19 cellular contexts compared by ENCODE assay signal in genomic region chr18:74873629-74874028, GRCh38.
"Had no signal": no experiment of that assay in that cellular context is flagged by ENCODE, and none has a peak within 500 bp of the region (broad histone marks: within the 10 kb centered on the region; RNA-seq: fewer than 3 reads in every experiment).

No MANE protein-coding gene starts in this region.

- FAIRE-seq: RCC 7860 had no signal

- ATAC-seq: SK-N-SH treated with all-trans-retinoic acid at 6 μM for 48 hours had no signal

- H3K36me3 ChIP-seq: MG63, SJCRH30 had no signal

- H3K27me3 ChIP-seq: MG63, SJCRH30 had no signal

- H3K9me3 ChIP-seq: MG63, SJCRH30 had no signal

- H3K4me3 ChIP-seq: MG63, SJCRH30 had no signal

- H3K27ac ChIP-seq: SJCRH30 had no signal

- DNase-seq: KBM-7, MG63, NCI-H1092, NCI-H1105 treated with DMSO at 0.1 percent for 48 hours, NCI-H1417 treated with DMSO at 0.1 percent for 48 hours, NCI-H146, NCI-H1694 treated with DMSO at 0.1 percent for 48 hours, NCI-H1930, NCI-H2081, NCI-H2107, NCI-H2227 treated with DMSO at 0.1 percent for 48 hours, NCI-H524, NCI-H526 treated with DMSO at 0.1 percent for 48 hours, NCI-H748 treated with DMSO at 0.1 percent for 48 hours, RPMI8226, SHP77 treated with DMSO at 0.1 percent for 48 hours had no signal
